In the genomic region with DNA sequence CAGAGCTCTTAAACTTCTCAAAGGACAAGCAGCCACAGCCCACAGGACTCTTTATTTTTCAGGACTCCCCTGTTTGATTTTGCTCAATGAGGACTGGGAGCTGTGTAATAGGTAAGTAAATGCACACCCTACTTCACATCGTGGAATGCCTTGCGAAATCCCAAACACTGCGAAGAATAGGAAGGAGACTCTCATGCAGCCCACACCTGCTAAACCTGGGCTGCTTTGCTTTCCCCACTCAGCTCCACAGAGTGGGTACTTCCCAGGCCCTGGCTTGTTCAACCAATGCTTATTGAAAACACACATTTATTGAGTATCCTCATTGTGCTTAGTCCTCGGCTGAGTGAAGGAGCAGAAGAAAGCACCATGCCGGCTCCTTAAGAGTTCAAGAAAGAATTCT, we compare ENCODE assay signal across 36 cellular contexts.
"Had no signal": no experiment of that assay in that cellular context is flagged by ENCODE, and none has a peak within 500 bp of the region (broad histone marks: within the 10 kb centered on the region; RNA-seq: fewer than 3 reads in every experiment).

No MANE protein-coding gene starts in this region.

- H3K4me1 Mint-ChIP-seq: activated B cell treated with CpG ODN at 0.5 μM for 24 hours; activated naive CD8-positive, alpha-beta T cell treated with anti-CD3 and anti-CD28 coated beads, Interleukin-2, amount 50 U/mL, for 24 hours had no signal

- ATAC-seq: activated naive CD8-positive, alpha-beta T cell treated with anti-CD3 and anti-CD28 coated beads, Interleukin-2, amount 50 U/mL, for 24 hours; activated T-cell treated with anti-CD3 and anti-CD28 coated beads, Interleukin-2, amount 50 U/mL, for 4 hours; Right ventricle myocardium inferior; SK-N-SH treated with all-trans-retinoic acid at 6 μM for 48 hours had no signal

- H3K27me3 ChIP-seq: brain microvascular endothelial cell had no signal

- H3K4me3 ChIP-seq: PC-9 had no signal

- H3K4me3 Mint-ChIP-seq: activated B cell treated with CpG ODN at 0.5 μM for 24 hours; activated CD4-positive, alpha-beta memory T cell treated with anti-CD3 and anti-CD28 coated beads for 36 hours; activated naive CD4-positive, alpha-beta T cell treated with anti-CD3 and anti-CD28 coated beads for 36 hours; activated naive CD8-positive, alpha-beta T cell; activated naive CD8-positive, alpha-beta T cell treated with anti-CD3 and anti-CD28 coated beads, Interleukin-2, amount 50 U/mL, for 24 hours; activated T-cell treated with anti-CD3 and anti-CD28 coated beads, Interleukin-2, amount 50 U/mL, for 4 hours; activated T-helper 1 cell treated with anti-CD3 and anti-CD28 coated beads, Interleukin-12 subunit alpha, Interleukin-12 subunit beta, Interleukin-2, Interleukin-4 antibody, amounts not matched to agents 30 ng/mL and 10 ng/mL and 1 ng/mL, durations not matched to agents 14 hours and 24 hours and 36 hours had no signal

- H3K36me3 ChIP-seq: brain microvascular endothelial cell had no signal

- H3K27ac ChIP-seq: brain microvascular endothelial cell, PC-9, RWPE1, VCaP had no signal

- H3K36me3 Mint-ChIP-seq: activated CD4-positive, alpha-beta memory T cell treated with anti-CD3 and anti-CD28 coated beads for 36 hours; activated naive CD8-positive, alpha-beta T cell had no signal

- DNase-seq: activated B cell treated with CpG ODN at 0.5 μM for 24 hours; activated CD4-positive, alpha-beta memory T cell treated with anti-CD3 and anti-CD28 coated beads for 36 hours; activated CD4-positive, alpha-beta T cell treated with anti-CD3 and anti-CD28 coated beads for 4 hours; activated CD4-positive, alpha-beta T cell treated with anti-CD3 and anti-CD28 coated beads, Interleukin-2, amount 50 U/mL, for 1 hour; activated CD4-positive, CD25-positive, alpha-beta regulatory T cell treated with anti-CD3 and anti-CD28 coated beads, Interleukin-2, amount 50 U/mL, for 72 hours; activated gamma-delta T cell treated with Interleukin-2 at 50 U/mL for 16 hours; activated naive CD4-positive, alpha-beta T cell treated with anti-CD3 and anti-CD28 coated beads for 36 hours; activated naive CD8-positive, alpha-beta T cell treated with anti-CD3 and anti-CD28 coated beads, Interleukin-2, amount 50 U/mL, for 24 hours; activated T-cell treated with anti-CD3 and anti-CD28 coated beads for 4 hours; activated T-cell treated with anti-CD3 and anti-CD28 coated beads, Interleukin-2, amount 50 U/mL, for 4 hours; anterior cingulate cortex; brain microvascular endothelial cell; central memory CD4-positive, alpha-beta T cell; Karpas-422; KBM-7; NCI-H1105 treated with DMSO at 0.1 percent for 48 hours; NCI-H1436; NCI-H1694; NCI-H1930; NCI-H2081 treated with DMSO at 0.1 percent for 48 hours; NCI-H2171; NCI-H510A; NCI-H748 treated with DMSO at 0.1 percent for 48 hours; NK-92 treated with Interleukin-12 subunit alpha and Interleukin-12 subunit beta, amount 100 ng/mL, for 24 hours; PC-9; SIG-M5; SW 1271; T-helper 1 cell; T-helper 2 cell; T-helper 9 cell had no signal

- H3K27ac Mint-ChIP-seq: activated B cell treated with CpG ODN at 0.5 μM for 24 hours; activated CD4-positive, alpha-beta memory T cell treated with anti-CD3 and anti-CD28 coated beads for 36 hours; activated naive CD4-positive, alpha-beta T cell treated with anti-CD3 and anti-CD28 coated beads for 36 hours; activated naive CD8-positive, alpha-beta T cell; activated naive CD8-positive, alpha-beta T cell treated with anti-CD3 and anti-CD28 coated beads, Interleukin-2, amount 50 U/mL, for 24 hours; activated T-helper 1 cell treated with anti-CD3 and anti-CD28 coated beads, Interleukin-12 subunit alpha, Interleukin-12 subunit beta, Interleukin-2, Interleukin-4 antibody, amounts not matched to agents 30 ng/mL and 10 ng/mL and 1 ng/mL, durations not matched to agents 14 hours and 24 hours and 36 hours had no signal
